In the genomic region with DNA sequence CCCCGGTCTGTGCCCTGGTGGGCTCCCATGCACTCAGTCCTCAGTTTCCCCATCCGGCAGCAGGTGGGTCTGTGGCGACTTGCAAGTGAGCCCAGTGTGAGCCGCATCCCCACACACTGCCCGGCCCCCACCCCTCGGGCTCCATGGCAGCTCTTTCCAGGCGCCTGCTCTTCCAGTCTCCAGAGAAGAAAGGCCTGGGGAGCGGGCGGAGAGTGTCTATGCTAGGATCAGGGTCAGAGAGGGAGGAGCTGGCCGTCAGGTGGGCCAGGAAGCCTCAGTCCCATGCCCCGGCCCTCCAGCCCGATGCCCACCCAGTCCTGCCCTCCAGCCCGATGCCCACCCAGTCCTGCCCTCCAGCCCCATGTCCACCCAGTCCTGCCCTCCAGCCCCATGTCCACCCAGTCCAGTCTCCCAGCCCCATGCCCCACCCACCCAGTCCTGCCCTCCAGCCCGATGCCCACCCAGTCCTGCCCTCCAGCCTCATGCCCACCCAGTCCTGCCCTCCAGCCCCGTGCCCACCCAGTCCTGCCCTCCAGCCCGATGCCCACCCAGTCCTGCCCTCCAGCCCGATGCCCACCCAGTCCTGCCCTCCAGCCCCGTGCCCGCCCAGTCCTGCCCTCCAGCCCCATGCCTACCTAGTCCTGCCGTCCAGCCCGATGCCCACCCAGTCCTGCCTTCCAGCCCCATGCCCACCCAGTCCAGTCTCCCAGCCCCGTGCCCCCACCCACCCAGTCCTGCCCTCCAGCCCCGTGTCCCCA, we compare ENCODE assay signal across 8 cellular contexts.
"Had no signal": no experiment of that assay in that cellular context is flagged by ENCODE, and none has a peak within 500 bp of the region (broad histone marks: within the 10 kb centered on the region; RNA-seq: fewer than 3 reads in every experiment).

No MANE protein-coding gene starts in this region.

- H3K4me3 ChIP-seq: GM12878 had no signal

- FAIRE-seq: G401.6, GM12878, GM12891, GM12892, GM18507, GM19239 had no signal

- ATAC-seq: GM12878 had no signal

- DNase-seq: GDM1, GF-D8 had no signal
